ENCODE assay signal across 1 cellular context in genomic region chr19:42268142-42268703, GRCh38.
A peak's percentile ranks its signal among the peaks of the same experiment; 100 is the strongest.
TF ChIP-seq lines count a peak whose summit lies in the region.

No MANE protein-coding gene starts in this region.

TF ChIP-seq in IMR-90, 13 proteins besides CTCF, POLR2A, EP300 and RAD21:
- TF ChIP-seq ELK1 (IDR thresholded peaks at IDR 0.05; ENCODE audit: borderline replicate concordance, low read depth, low read length) (no peak), CHD1 (IDR thresholded peaks at IDR 0.05; ENCODE audit: low read depth, low read length) (no peak), MXI1 (IDR thresholded peaks at IDR 0.05; ENCODE audit: borderline replicate concordance, low read depth, low read length) (peak; percentile 59; the same call in 1 of the 2 replicates), FOS (IDR thresholded peaks at IDR 0.05; ENCODE audit: low read depth, low read length) (peak; percentile 30; the same call in 1 of the 2 replicates), NFE2L2 (IDR thresholded peaks at IDR 0.05; ENCODE audit: low read depth, low read length) (no peak), MAFK (IDR thresholded peaks at IDR 0.05; ENCODE audit: low read depth, low read length) (no peak), USF2 (IDR thresholded peaks at IDR 0.05; ENCODE audit: low read depth, low read length) (peak; percentile 83), RCOR1 (IDR thresholded peaks at IDR 0.05; ENCODE audit: insufficient replicate concordance, low read length) (no peak), BHLHE40 (IDR thresholded peaks at IDR 0.05; ENCODE audit: low read depth, low read length) (peak; percentile 55), CEBPB (IDR thresholded peaks at IDR 0.05; ENCODE audit: low read depth, low read length) (peak; percentile 45; the same call in 1 of the 2 replicates), SMC3 (IDR thresholded peaks at IDR 0.05; ENCODE audit: low read depth, low read length) (no peak), MAZ (IDR thresholded peaks at IDR 0.05; ENCODE audit: borderline replicate concordance, low read depth, low read length) (peak; percentile 77; the same call in 1 of the 2 replicates), RFX5 (IDR thresholded peaks at IDR 0.05; ENCODE audit: low read depth, low read length) (peak; percentile 68)
